In genomic region chr7:80520199-80520598, GRCh38 we compare ENCODE assay signal across 20 cellular contexts. TPM values are rescaled to one million over a fixed set of nuclear protein-coding genes. Genes with fewer than 3 reads are reported as not detected.
A peak's percentile ranks its signal among the peaks of the same experiment; 100 is the strongest.
DNase-seq lines count a peak whose midpoint lies in the region; ATAC-seq, FAIRE-seq and TF ChIP-seq lines count a peak whose summit lies in the region.
"Had no signal": no experiment of that assay in that cellular context is flagged by ENCODE, and none has a peak within 500 bp of the region (broad histone marks: within the 10 kb centered on the region; RNA-seq: fewer than 3 reads in every experiment).

No MANE protein-coding gene starts in this region.

- intact Hi-C loops in HepG2 (cut with micrococcal nuclease; ENCODE audit: unreplicated experiment): no loop called here

- POLR2A ChIA-PET in HepG2 (lab: Yijun Ruan, JAX): no interaction called here

- WGBS in HepG2 (ENCODE audit: low lambda C conversion rate): 15% methylated on average over 2 of the region's 2 CpGs

- H2AFZ ChIP-seq in HepG2 (ENCODE audit: low read length): no peak overlapping the region

- H3K9ac ChIP-seq in HepG2 (ENCODE audit: insufficient read depth, low read depth, low read length): no peak overlapping the region

- CTCF ChIA-PET in HepG2 (lab: Yijun Ruan, JAX; ENCODE audit: low intra/inter-chr PET ratio, low total read pairs): no interaction called here

- ATAC-seq in HepG2 (no peak), GM21381 (IDR thresholded peaks at IDR 0.05; ENCODE audit: unreplicated experiment) (no peak)
- ATAC-seq: A549, HCT116 had no signal

- TF ChIP-seq RAD21 in HepG2 (CRISPR knock-in tag; IDR thresholded peaks at IDR 0.05): no peak

- H3K4me3 ChIP-seq in HepG2 (replicated peaks in 1 of 3; ENCODE audit: insufficient read depth in 1 of 3, low read depth in 2 of 3, low read length in 3 of 3): no peak overlapping the region
- H3K4me3 ChIP-seq: A549, Peyer's patch had no signal

- no peaks in the 10 kb centered on the region for H3K36me3 ChIP-seq in HepG2 (replicated peaks in 1 of 2; ENCODE audit: control insufficient read depth in 1 of 2, insufficient read depth in 2 of 2, low read length in 2 of 2)
- H3K36me3 ChIP-seq: Peyer's patch had no signal

- no peak for TF ChIP-seq POLR2A in HepG2 (IDR thresholded peaks at IDR 0.05; ENCODE audit: insufficient read depth in 1 of 2, low read depth in 2 of 2, low read length in 2 of 2)

- BruUV-seq in HepG2 (replicated peaks; lab: Mats Ljungman, UMichigan): no TSS peak

- no peak overlapping the region for H3K4me2 ChIP-seq in HepG2 (ENCODE audit: low read depth, low read length)
- H3K4me2 ChIP-seq: A549 had no signal

- no peak for TF ChIP-seq EP300 in HepG2 (IDR thresholded peaks at IDR 0.05; ENCODE audit: low read depth in 2 of 2, low read length in 2 of 2)
- no peak for TF ChIP-seq EP300 in HepG2 (CRISPR knock-in tag; IDR thresholded peaks at IDR 0.05; ENCODE audit: borderline replicate concordance)

- no peaks in the 10 kb centered on the region for H3K27me3 ChIP-seq in HepG2 (ENCODE audit: control insufficient read depth in 1 of 2, insufficient read depth in 2 of 2, low read length in 2 of 2)
- H3K27me3 ChIP-seq: Peyer's patch had no signal

- H3K27ac ChIP-seq in HepG2 (ENCODE audit: extremely low read length, insufficient read depth, low read length): no peak overlapping the region
- H3K27ac ChIP-seq: A549, Peyer's patch had no signal

- no peaks in the 10 kb centered on the region for H3K79me2 ChIP-seq in HepG2 (ENCODE audit: insufficient read depth, low read length)

- no peaks in the 10 kb centered on the region for H4K20me1 ChIP-seq in HepG2 (ENCODE audit: insufficient read depth, low read length)

- H3K4me1 ChIP-seq in HepG2 (ENCODE audit: insufficient read depth, low read length): peaks cover 7% of the 10 kb centered on the region

- TF ChIP-seq CTCF in HepG2 (CRISPR knock-in tag; IDR thresholded peaks at IDR 0.05): no peak

- in situ Hi-C loops in HepG2 (cut with HindIII; ENCODE audit: extremely low pct_ligation_motif_present, low pct_unique_long_range_greater_than_20kb): no loop called here

- FAIRE-seq in HepG2 (lab: Jason Lieb, UNC): no peak
- FAIRE-seq: A549, GM12892, GM19239 had no signal

- no peaks in the 10 kb centered on the region for H3K9me3 ChIP-seq in HepG2 (ENCODE audit: low read length)
- H3K9me3 ChIP-seq: A549, Peyer's patch had no signal

- DNase-seq in COR-L47 (lab: John Stamatoyannopoulos, UW): peak; percentile 4
- peak; percentile 72 for DNase-seq in NCI-H146 (lab: John Stamatoyannopoulos, UW)
- peak; percentile 76 for DNase-seq in SK-N-DZ (ENCODE audit: low spot score)
- DNase-seq in HepG2 (ENCODE audit: low spot score): no peak
- DNase-seq in activated T-cell treated with anti-CD3 and anti-CD28 coated beads, Interleukin-2, amount 50 U/mL, for 48 hours: no peak
- no peak for DNase-seq in NCI-H345 (lab: John Stamatoyannopoulos, UW)
- DNase-seq: Calu3, DMS79, GDM1, NCI-H187 treated with DMSO at 0.1 percent for 48 hours, NCI-H774, Peyer's patch, Right ventricle myocardium superior had no signal

TF ChIP-seq in HepG2, 621 proteins besides CTCF, POLR2A, EP300 and RAD21:
- TF ChIP-seq ZNF383 (CRISPR knock-in tag; IDR thresholded peaks at IDR 0.05; ENCODE audit: borderline replicate concordance) (no peak), CEBPB (IDR thresholded peaks at IDR 0.05; ENCODE audit: borderline replicate concordance, low read depth, low read length) (peak; percentile 25; the same call in 1 of the 2 replicates)

RNA-seq across cellular contexts. Expression of gene GNAT3, which starts 8.3 kb away (rescaled TPM):
- not detected in 2 replicates for polyA plus RNA-seq in SK-N-DZ (2014; cell fraction: cytosol; rRNA removed)
- not detected in 2 replicates for polyA plus RNA-seq in SK-N-DZ (2014; cell fraction: nucleus; rRNA removed)
- not detected in 2 replicates for total RNA-seq in HepG2 (2016; rRNA removed; fragmentation: Illumina TruSeq; extraction: Trizol)
- total RNA-seq in HepG2 (2016; cell fraction: cytosol; rRNA removed; fragmentation: Illumina TruSeq; extraction: Trizol; ENCODE audit: low read depth): not detected in 2 replicates
- not detected in 2 replicates for total RNA-seq in HepG2 (2016; cell fraction: insoluble cytoplasmic fraction; rRNA removed; fragmentation: Illumina TruSeq; extraction: Trizol)
- not detected in 2 replicates for total RNA-seq in HepG2 (2016; cell fraction: membrane; rRNA removed; fragmentation: Illumina TruSeq; extraction: Trizol)
- total RNA-seq in HepG2 (2016; cell fraction: nucleus; rRNA removed; fragmentation: Illumina TruSeq; extraction: Trizol): not detected in 2 replicates
- polyA plus RNA-seq in HepG2 (2011; rRNA removed): not detected in 2 replicates
- not detected in 2 replicates for polyA plus RNA-seq in HepG2 (2011; cell fraction: cytosol; rRNA removed)
- polyA plus RNA-seq in HepG2 (2011; cell fraction: nucleus; rRNA removed): not detected in 2 replicates
- polyA plus RNA-seq in HepG2 (2012): not detected in 2 replicates
- polyA plus RNA-seq in HepG2 (2016; cell fraction: cytosol; fragmentation: Illumina TruSeq; extraction: Trizol; ENCODE audit: low read depth): not detected in 2 replicates
- not detected in 2 replicates for polyA plus RNA-seq in HepG2 (2016; cell fraction: insoluble cytoplasmic fraction; fragmentation: Illumina TruSeq; extraction: Trizol; ENCODE audit: low read depth)
- not detected in 2 replicates for polyA plus RNA-seq in HepG2 (2016; cell fraction: membrane; fragmentation: Illumina TruSeq; extraction: Trizol; ENCODE audit: low read depth)
- not detected in 2 replicates for polyA plus RNA-seq in HepG2 (2016; cell fraction: nucleus; fragmentation: Illumina TruSeq; extraction: Trizol; ENCODE audit: insufficient read depth, low read depth)
- not detected in 2 replicates for polyA minus RNA-seq in HepG2 (2011; rRNA and poly(A)+ RNA removed; ENCODE audit: low replicate concordance)
- polyA minus RNA-seq in HepG2 (2011; cell fraction: cytosol; rRNA and poly(A)+ RNA removed): not detected in 2 replicates
- polyA minus RNA-seq in HepG2 (2011; cell fraction: nucleus; rRNA and poly(A)+ RNA removed): not detected in 2 replicates
- total RNA-seq: Calu3, HT1080, Right ventricle myocardium superior had no signal
- polyA plus RNA-seq: A549, CD14-positive monocyte had no signal

Comparison
In these comparisons a context has a peak if more than half of its experiments do, and no peak if none do; other contexts are left out.
1. DNase-seq: peak in COR-L47 (single experiment), NCI-H146 (single experiment) and SK-N-DZ (single experiment); none in HepG2 (single experiment), activated T-cell treated with anti-CD3 and anti-CD28 coated beads, Interleukin-2, amount 50 U/mL, for 48 hours (0 of 2) and NCI-H345 (single experiment).